In the genomic region with DNA sequence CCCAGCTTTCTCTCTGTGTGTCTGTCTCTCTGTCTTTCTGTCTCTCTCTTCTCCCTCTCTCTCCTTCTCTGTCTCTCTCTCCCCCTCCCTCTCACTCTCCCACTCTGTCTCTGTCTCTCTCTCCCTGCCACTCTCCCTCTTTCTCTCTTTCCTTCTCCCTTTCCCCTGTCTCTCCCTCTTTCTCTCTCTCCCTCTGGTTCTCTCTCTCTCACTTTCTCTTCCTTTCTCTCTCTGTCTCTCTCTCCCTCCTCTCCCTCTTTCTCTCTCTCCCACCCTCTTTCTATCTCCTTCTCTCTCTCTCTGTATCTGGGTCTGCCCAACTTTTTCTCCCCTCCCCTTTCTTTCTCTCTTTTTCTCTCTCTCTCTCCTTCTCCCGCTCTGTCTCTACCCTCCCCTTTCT, we compare ENCODE assay signal across 27 cellular contexts.
"Had no signal": no experiment of that assay in that cellular context is flagged by ENCODE, and none has a peak within 500 bp of the region (broad histone marks: within the 10 kb centered on the region; RNA-seq: fewer than 3 reads in every experiment).

No MANE protein-coding gene starts in this region.

- H3K4me3 ChIP-seq: colonic mucosa, esophagus squamous epithelium, gastrocnemius medialis, heart right ventricle, left lung, lower lobe of right lung, mucosa of descending colon had no signal

- H3K36me3 ChIP-seq: colonic mucosa, esophagus squamous epithelium, gastrocnemius medialis, heart right ventricle, left lung, lower lobe of right lung had no signal

- H3K4me3 Mint-ChIP-seq: dendritic cell treated with granulocyte-macrophage colony-stimulating factor and Interleukin-4, amounts not matched to agents 40 ng/mL and 50 ng/mL, for 4 days; effector memory CD8-positive, alpha-beta T cell; endodermal cell; mesothelial cell of epicardium had no signal

- ATAC-seq: effector memory CD8-positive, alpha-beta T cell; esophagus mucosa; gastrocnemius medialis; heart right ventricle; left cardiac atrium; left lung; left ventricle myocardium superior; lower lobe of right lung; mucosa of descending colon had no signal

- DNase-seq: colonic mucosa; cortex of kidney; effector CD8-positive, alpha-beta T cell; effector memory CD8-positive, alpha-beta T cell; endodermal cell; erythroblast; esophagus squamous epithelium; foreskin fibroblast; foreskin melanocyte; gastrocnemius medialis; glutamatergic neuron; head of caudate nucleus; heart right ventricle; hippocampal formation; left cardiac atrium; left lung; left ventricle myocardium superior; lower lobe of right lung; mesenchymal stem cell; mucosa of descending colon had no signal

- H3K27ac Mint-ChIP-seq: dendritic cell treated with granulocyte-macrophage colony-stimulating factor and Interleukin-4, amounts not matched to agents 40 ng/mL and 50 ng/mL, for 4 days; effector memory CD8-positive, alpha-beta T cell; endodermal cell; mesothelial cell of epicardium had no signal

- H3K27me3 ChIP-seq: colonic mucosa, esophagus squamous epithelium, gastrocnemius medialis, left lung had no signal

- H3K9me3 ChIP-seq: colonic mucosa, esophagus squamous epithelium, gastrocnemius medialis, lower lobe of right lung, mucosa of descending colon had no signal

- H3K4me1 ChIP-seq: colonic mucosa, esophagus squamous epithelium, gastrocnemius medialis, heart right ventricle, left lung, lower lobe of right lung had no signal

- H3K36me3 Mint-ChIP-seq: mesothelial cell of epicardium had no signal

- H3K4me1 Mint-ChIP-seq: endodermal cell, mesothelial cell of epicardium had no signal

- H3K27ac ChIP-seq: colonic mucosa, epithelial cell of prostate, esophagus squamous epithelium, gastrocnemius medialis, heart right ventricle, left lung, lower lobe of right lung had no signal

- FAIRE-seq: endometrium, islet of Langerhans, keratinocyte had no signal
